In genomic region chrX:71224098-71224708, GRCh38 we compare ENCODE assay signal across 23 cellular contexts. TPM values are rescaled to one million over a fixed set of nuclear protein-coding genes. Genes with fewer than 3 reads are reported as not detected.
A peak's percentile ranks its signal among the peaks of the same experiment; 100 is the strongest.
DNase-seq lines count a peak whose midpoint lies in the region; ATAC-seq and TF ChIP-seq lines count a peak whose summit lies in the region.
"Had no signal": no experiment of that assay in that cellular context is flagged by ENCODE, and none has a peak within 500 bp of the region (broad histone marks: within the 10 kb centered on the region; RNA-seq: fewer than 3 reads in every experiment).

No MANE protein-coding gene starts in this region.

- TF ChIP-seq CTCF in WTC11 (IDR thresholded peaks at IDR 0.05), result no peak
- no peak for TF ChIP-seq CTCF in dorsolateral prefrontal cortex (IDR thresholded peaks at IDR 0.05 in 54 of 56, conservative IDR thresholded peaks at IDR 0.05 in 2 of 56; ENCODE audit: low read depth in 1 of 56, partially characterized antibody in 56 of 56)

- peaks cover 27% of the 10 kb centered on the region for H3K4me1 Mint-ChIP-seq in WTC11

- H3K27me3 ChIP-seq in dorsolateral prefrontal cortex, result peaks cover 0 to 63% (median 10%) of the 10 kb centered on the region in 45 donors

- peak; percentile 70 for ATAC-seq in WTC11
- ATAC-seq in HG03045 (IDR thresholded peaks at IDR 0.05; ENCODE audit: unreplicated experiment), result no peak
- no peak for ATAC-seq in GM21619 (IDR thresholded peaks at IDR 0.05; ENCODE audit: unreplicated experiment)
- ATAC-seq in HG03571 (IDR thresholded peaks at IDR 0.05; ENCODE audit: unreplicated experiment), result no peak
- ATAC-seq: HCT116 had no signal

- no peak for DNase-seq in WTC11 (ENCODE audit: low spot score)
- no peak for DNase-seq in dorsolateral prefrontal cortex
- DNase-seq in iPS-NIHi11 (ENCODE audit: low spot score), result peak; percentile 42
- DNase-seq in substantia nigra (lab: John Stamatoyannopoulos, UW), result peak in 2 of 49 donors; percentile 1 to 10
- no peak for DNase-seq in effector CD8-positive, alpha-beta T cell (lab: John Stamatoyannopoulos, UW)
- DNase-seq: CD4-positive, CD25-positive, alpha-beta regulatory T cell; DMS79; GM23248; KBM-7; MM.1S; NCI-H1048; NCI-H1417 treated with DMSO at 0.1 percent for 48 hours; NCI-H1930; NCI-H2227 treated with DMSO at 0.1 percent for 48 hours; NCI-H510A; PC-9; SHP77 treated with DMSO at 0.1 percent for 48 hours had no signal

- no peak overlapping the region for H3K27ac Mint-ChIP-seq in WTC11
- H3K27ac Mint-ChIP-seq: CD4-positive, CD25-positive, alpha-beta regulatory T cell had no signal

- POLR2A ChIA-PET in WTC11 (lab: Charles Lee), result interaction anchor here (0.6 kb wide), 1 partner anchor 80 kb away, joined by 4 read pairs; no protein-coding TSS in a partner anchor

- CTCF ChIA-PET in WTC11 (lab: Charles Lee), result no interaction called here

- intact Hi-C loops in dorsolateral prefrontal cortex (cut with DNase I), result no loop called here

- no peaks in the 10 kb centered on the region for H3K36me3 Mint-ChIP-seq in WTC11
- H3K36me3 Mint-ChIP-seq: CD4-positive, CD25-positive, alpha-beta regulatory T cell had no signal

- H3K27ac ChIP-seq in dorsolateral prefrontal cortex, result peak overlapping the region in 49 of 59 donors; percentile 8 to 96 (median 85)
- peak overlapping the region; percentile 93 for H3K27ac ChIP-seq in substantia nigra (ENCODE audit: low read depth, low read length, poor library complexity, severe bottlenecking)
- H3K27ac ChIP-seq: GM23248, PC-9, RWPE1, SK-N-MC had no signal

- no peak overlapping the region for H3K4me3 Mint-ChIP-seq in WTC11
- H3K4me3 Mint-ChIP-seq: CD4-positive, CD25-positive, alpha-beta regulatory T cell had no signal

- H3K27me3 Mint-ChIP-seq in WTC11 (ENCODE audit: low read depth), result no peaks in the 10 kb centered on the region
- H3K27me3 Mint-ChIP-seq: CD4-positive, CD25-positive, alpha-beta regulatory T cell had no signal

- peak overlapping the region in 56 of 59 donors; percentile 4 to 68 (median 46) for H3K4me3 ChIP-seq in dorsolateral prefrontal cortex
- H3K4me3 ChIP-seq: GM23248, PC-9, SK-N-MC had no signal

- H3K9me3 Mint-ChIP-seq in WTC11, result no peaks in the 10 kb centered on the region
- H3K9me3 Mint-ChIP-seq: CD4-positive, CD25-positive, alpha-beta regulatory T cell had no signal

TF ChIP-seq in WTC11, 78 proteins besides CTCF, POLR2A, EP300 and RAD21:
- no peak for TF ChIP-seq ZNF396 (CRISPR knock-in tag; IDR thresholded peaks at IDR 0.05; ENCODE audit: borderline replicate concordance)
- no peak for TF ChIP-seq E2F1 (CRISPR knock-in tag; IDR thresholded peaks at IDR 0.05)
- no peak for TF ChIP-seq GTF2I (CRISPR knock-in tag; conservative IDR thresholded peaks at IDR 0.05)
- no peak for TF ChIP-seq RORB (CRISPR knock-in tag; IDR thresholded peaks at IDR 0.05)
- no peak for TF ChIP-seq HMGA2 (CRISPR knock-in tag; IDR thresholded peaks at IDR 0.05)

RNA-seq across cellular contexts. Expression of gene GJB1, which starts 1.2 kb away (rescaled TPM):
- total RNA-seq in WTC11 (2021), result 0.14 to 0.21 TPM (median 0.17 TPM) in 3 replicates
- 100 to 1,000 TPM in 2 of 120 experiments, 10 to 100 TPM in 101, 1 to 10 TPM in 17; 2.2 to 150 (median 24.8) TPM for total RNA-seq in dorsolateral prefrontal cortex
- total RNA-seq: CD4-positive, CD25-positive, alpha-beta regulatory T cell; GM23248; PC-9 had no signal

RNA-seq across cellular contexts. Expression of gene ZMYM3, which starts 29.7 kb away (rescaled TPM):
- 77.5 to 91.2 TPM (median 87.4 TPM) in 3 replicates for total RNA-seq in WTC11 (2021)
- total RNA-seq in dorsolateral prefrontal cortex, result 10 to 100 TPM; 33.0 to 60.8 (median 45.7) TPM

RNA-seq across cellular contexts. Expression of gene NONO, which starts 59.2 kb away (rescaled TPM):
- 665 to 706 TPM (median 674 TPM) in 3 replicates for total RNA-seq in WTC11 (2021)
- total RNA-seq in dorsolateral prefrontal cortex, result 100 to 1,000 TPM in 119 of 120 experiments, 10 to 100 TPM in 1; 98.6 to 184 (median 146) TPM
